In genomic region chr1:184533049-184533448, GRCh38 we compare ENCODE assay signal across 17 cellular contexts.
DNase-seq lines count a peak whose midpoint lies in the region; ATAC-seq, FAIRE-seq and TF ChIP-seq lines count a peak whose summit lies in the region.
"Had no signal": no experiment of that assay in that cellular context is flagged by ENCODE, and none has a peak within 500 bp of the region (broad histone marks: within the 10 kb centered on the region; RNA-seq: fewer than 3 reads in every experiment).

No MANE protein-coding gene starts in this region.

- H3K27ac ChIP-seq in GM12878 (ENCODE audit: control insufficient read depth, insufficient read depth) = no peak overlapping the region
- H3K27ac ChIP-seq in upper lobe of right lung = no peak overlapping the region
- H3K27ac ChIP-seq: tibial artery had no signal

- no peak for TF ChIP-seq CTCF in NB4 (IDR thresholded peaks at IDR 0.05; ENCODE audit: low read depth, low read length)
- no peak for TF ChIP-seq CTCF in GM12878 (IDR thresholded peaks at IDR 0.05 in 2 of 3, conservative IDR thresholded peaks at IDR 0.05 in 1 of 3; ENCODE audit: control insufficient read depth in 2 of 3, extremely low read depth in 1 of 3, insufficient read depth in 1 of 3, low read depth in 3 of 3, low read length in 3 of 3)
- TF ChIP-seq CTCF in upper lobe of right lung (IDR thresholded peaks at IDR 0.05) = no peak

- H3K9me3 ChIP-seq in GM12878 (replicated peaks; ENCODE audit: control insufficient read depth, insufficient read depth, low read length) (no peaks in the 10 kb centered on the region; the same call in 2 of the 3 replicates), upper lobe of right lung (no peaks in the 10 kb centered on the region)

- no TSS peak for BruUV-seq in GM12878 (replicated peaks; lab: Mats Ljungman, UMichigan)

- H3K27me3 ChIP-seq in GM12878 (replicated peaks in 1 of 2; ENCODE audit: control insufficient read depth in 2 of 2, insufficient read depth in 2 of 2, low read length in 1 of 2) = no peaks in the 10 kb centered on the region; a peak in 1 of 4 replicates
- H3K27me3 ChIP-seq in upper lobe of right lung = no peaks in the 10 kb centered on the region
- no peaks in the 10 kb centered on the region for H3K27me3 ChIP-seq in H7 (ENCODE audit: control insufficient read depth, insufficient read depth, low read length)
- H3K27me3 ChIP-seq: tibial artery had no signal

- in situ Hi-C loops in GM12878 (cut with MboI) = no loop called here

- no peak overlapping the region for H3K4me3 ChIP-seq in NB4 (ENCODE audit: low read depth, low read length)
- H3K4me3 ChIP-seq in GM12878 = no peak overlapping the region
- H3K4me3 ChIP-seq in upper lobe of right lung = no peak overlapping the region
- no peak overlapping the region for H3K4me3 ChIP-seq in H7 (ENCODE audit: insufficient read depth, low read depth, low read length)
- H3K4me3 ChIP-seq: tibial artery had no signal

- WGBS in GM12878 (ENCODE audit: insufficient coverage, insufficient replicate concordance, low lambda C conversion rate, missing lambda C conversion rate) = 14% methylated on average over 2 of the region's 2 CpGs

- no peak overlapping the region; the same call in 1 of the 2 replicates for H3K4me2 ChIP-seq in GM12878 (ENCODE audit: control insufficient read depth, insufficient read depth)
- H3K4me2 ChIP-seq: SK-N-SH had no signal

- POLR2A ChIA-PET in GM12878 (lab: Charles Lee) = no interaction called here

- TF ChIP-seq POLR2A in NB4 (IDR thresholded peaks at IDR 0.05; ENCODE audit: extremely low read depth, insufficient read length) (no peak), GM12878 (IDR thresholded peaks at IDR 0.05; ENCODE audit: low read depth, low read length) (no peak)

- H3K9ac ChIP-seq in GM12878 (ENCODE audit: control insufficient read depth, insufficient read depth, low read length) = no peak overlapping the region
- H3K9ac ChIP-seq: SK-N-SH had no signal

- no peaks in the 10 kb centered on the region for H3K4me1 ChIP-seq in GM12878 (ENCODE audit: control insufficient read depth, insufficient read depth, low read length)
- peaks cover 21% of the 10 kb centered on the region for H3K4me1 ChIP-seq in upper lobe of right lung

- intact Hi-C loops in GM12878 (cut with micrococcal nuclease; ENCODE audit: unreplicated experiment) (no loop called here), upper lobe of right lung (cut with DNase I) (no loop called here)

- no peaks in the 10 kb centered on the region for H3K79me2 ChIP-seq in GM12878 (ENCODE audit: control insufficient read depth, insufficient read depth, low read length)

- no peak for FAIRE-seq in GM12878 (lab: Jason Lieb, UNC)

- DNase-seq in NCI-H748 (lab: John Stamatoyannopoulos, UW; ENCODE audit: unreplicated experiment) (peak; percentile 44), NCI-H748 treated with DMSO at 0.1 percent for 48 hours (lab: John Stamatoyannopoulos, UW) (no peak), NB4 (ENCODE audit: low read depth) (peak; percentile 69), GM12878 (ENCODE audit: low read depth, low spot score) (no peak), upper lobe of right lung (no peak), ureter (ENCODE audit: low spot score) (no peak), H7 (no peak)
- DNase-seq: activated CD4-positive, alpha-beta T cell treated with anti-CD3 and anti-CD28 coated beads for 1 hour; activated naive CD8-positive, alpha-beta T cell treated with anti-CD3 and anti-CD28 coated beads, Interleukin-2, amount 50 U/mL, for 24 hours; activated T-cell treated with anti-CD3 and anti-CD28 coated beads, Interleukin-2, amount 50 U/mL, for 1 hour; cerebellar nuclear complex; NCI-H1048; nucleus accumbens; SK-N-SH; stimulated activated CD4-positive, alpha-beta T cell treated with anti-CD3 and anti-CD28 coated beads, Interleukin-12 subunit alpha, Interleukin-12 subunit beta, amount 100 ng/mL, for 4 hours; tibial artery had no signal

- CTCF ChIA-PET in GM12878 (lab: Yijun Ruan, JAX) = no interaction called here

- SMC1A ChIA-PET in GM12878 (lab: Charles Lee; ENCODE audit: uncharacterized antibody, unreplicated experiment) = interaction anchor here (0.6 kb wide), 1 partner anchor 56 kb away, joined by 3 read pairs; no protein-coding TSS in a partner anchor

- ATAC-seq in GM12878 (peak; percentile 54), upper lobe of right lung (peak; percentile 84), GM21717 (IDR thresholded peaks at IDR 0.05; ENCODE audit: unreplicated experiment) (no peak)
- ATAC-seq: activated naive CD8-positive, alpha-beta T cell treated with anti-CD3 and anti-CD28 coated beads, Interleukin-2, amount 50 U/mL, for 24 hours had no signal

- RAD21 ChIA-PET in GM12878 (lab: Charles Lee; ENCODE audit: unreplicated experiment) = no interaction called here

- no peak overlapping the region for H2AFZ ChIP-seq in GM12878 (ENCODE audit: control insufficient read depth, low read depth, low read length)

- TF ChIP-seq RAD21 in GM12878 (IDR thresholded peaks at IDR 0.05; ENCODE audit: insufficient read depth, low read depth, low read length) = no peak

- H4K20me1 ChIP-seq in GM12878 (ENCODE audit: control insufficient read depth, insufficient read depth) = no peaks in the 10 kb centered on the region

- no peaks in the 10 kb centered on the region for H3K36me3 ChIP-seq in GM12878 (ENCODE audit: control insufficient read depth in 2 of 2, insufficient read depth in 2 of 2, low read length in 1 of 2)
- no peaks in the 10 kb centered on the region for H3K36me3 ChIP-seq in upper lobe of right lung
- H3K36me3 ChIP-seq in H7 (replicated peaks; ENCODE audit: control insufficient read depth, insufficient read depth, low read length) = no peaks in the 10 kb centered on the region
- H3K36me3 ChIP-seq: tibial artery had no signal

- no peak for TF ChIP-seq EP300 in GM12878 (IDR thresholded peaks at IDR 0.05; ENCODE audit: borderline replicate concordance in 1 of 2, control insufficient read depth in 1 of 2, low read depth in 2 of 2, low read length in 2 of 2)

TF ChIP-seq in GM12878, 131 proteins besides CTCF, POLR2A, EP300 and RAD21 (continues in another document):
- TF ChIP-seq E2F4 (IDR thresholded peaks at IDR 0.05; ENCODE audit: low read depth, low read length) = no peak
- no peak for TF ChIP-seq SP1 (IDR thresholded peaks at IDR 0.05; ENCODE audit: low read depth, low read length)
- TF ChIP-seq PRDM15 (CRISPR knock-in tag; IDR thresholded peaks at IDR 0.05) = no peak
- no peak for TF ChIP-seq BCL11A (IDR thresholded peaks at IDR 0.05; ENCODE audit: low read depth, low read length)
- no peak for TF ChIP-seq DPF2 (IDR thresholded peaks at IDR 0.05)
- TF ChIP-seq, protein P1, sequence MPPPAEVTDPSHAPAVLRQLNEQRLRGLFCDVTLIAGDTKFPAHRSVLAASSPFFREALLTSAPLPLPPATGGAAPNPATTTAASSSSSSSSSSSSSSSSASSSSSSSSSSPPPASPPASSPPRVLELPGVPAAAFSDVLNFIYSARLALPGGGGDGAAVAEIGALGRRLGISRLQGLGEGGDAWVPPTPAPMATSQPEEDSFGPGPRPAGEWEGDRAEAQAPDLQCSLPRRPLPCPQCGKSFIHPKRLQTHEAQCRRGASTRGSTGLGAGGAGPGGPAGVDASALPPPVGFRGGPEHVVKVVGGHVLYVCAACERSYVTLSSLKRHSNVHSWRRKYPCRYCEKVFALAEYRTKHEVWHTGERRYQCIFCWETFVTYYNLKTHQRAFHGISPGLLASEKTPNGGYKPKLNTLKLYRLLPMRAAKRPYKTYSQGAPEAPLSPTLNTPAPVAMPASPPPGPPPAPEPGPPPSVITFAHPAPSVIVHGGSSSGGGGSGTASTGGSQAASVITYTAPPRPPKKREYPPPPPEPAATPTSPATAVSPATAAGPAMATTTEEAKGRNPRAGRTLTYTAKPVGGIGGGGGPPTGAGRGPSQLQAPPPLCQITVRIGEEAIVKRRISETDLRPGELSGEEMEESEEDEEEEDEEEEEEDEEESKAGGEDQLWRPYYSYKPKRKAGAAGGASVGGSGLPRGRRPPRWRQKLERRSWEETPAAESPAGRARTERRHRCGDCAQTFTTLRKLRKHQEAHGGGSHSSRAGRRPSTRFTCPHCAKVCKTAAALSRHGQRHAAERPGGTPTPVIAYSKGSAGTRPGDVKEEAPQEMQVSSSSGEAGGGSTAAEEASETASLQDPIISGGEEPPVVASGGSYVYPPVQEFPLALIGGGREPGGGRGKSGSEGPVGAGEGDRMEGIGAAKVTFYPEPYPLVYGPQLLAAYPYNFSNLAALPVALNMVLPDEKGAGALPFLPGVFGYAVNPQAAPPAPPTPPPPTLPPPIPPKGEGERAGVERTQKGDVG (CRISPR knock-in tag; IDR thresholded peaks at IDR 0.05) = no peak
- TF ChIP-seq HDAC6 (IDR thresholded peaks at IDR 0.05; ENCODE audit: unreplicated experiment) = no peak

Comparison
In these comparisons a context has a peak if more than half of its experiments do, and no peak if none do; other contexts are left out.
1. DNase-seq: peak in NCI-H748 (single experiment) and NB4 (single experiment); none in NCI-H748 treated with DMSO at 0.1 percent for 48 hours (single experiment), GM12878 (single experiment), upper lobe of right lung (single experiment), ureter (single experiment) and H7 (single experiment).